Comparison of ENCODE assay signal across 21 cellular contexts in genomic region chr5:68873198-68873597, GRCh38.
DNase-seq lines count a peak whose midpoint lies in the region; TF ChIP-seq lines count a peak whose summit lies in the region.
"Had no signal": no experiment of that assay in that cellular context is flagged by ENCODE, and none has a peak within 500 bp of the region (broad histone marks: within the 10 kb centered on the region; RNA-seq: fewer than 3 reads in every experiment).

No MANE protein-coding gene starts in this region.

- H4K91ac ChIP-seq in H9 (ENCODE audit: insufficient read length, low read depth, low read length), result no peak overlapping the region

- H2BK5ac ChIP-seq in mesendoderm (ENCODE audit: low read length) (no peak overlapping the region), H9 (ENCODE audit: insufficient read length, low read length) (no peak overlapping the region)

- H3K23ac ChIP-seq in mesendoderm (ENCODE audit: low read length) (no peak overlapping the region), H9 (ENCODE audit: insufficient read length, low read depth, low read length) (no peak overlapping the region)

- H3K36me3 ChIP-seq in BE2C, result no peaks in the 10 kb centered on the region
- H3K36me3 ChIP-seq in HEK293 (ENCODE audit: control insufficient read depth in 2 of 2, insufficient read depth in 1 of 2, low read length in 2 of 2), result no peaks in the 10 kb centered on the region
- no peaks in the 10 kb centered on the region for H3K36me3 ChIP-seq in mesendoderm (ENCODE audit: control insufficient read depth, insufficient read depth, low read length)
- H3K36me3 ChIP-seq: BLaER1 treated with 17β-estradiol and CSF1 and Interleukin-3, amounts not matched to agents 10 nM and 100 nM had no signal

- H2AFZ ChIP-seq in H9 (ENCODE audit: low read length), result no peak overlapping the region

- H3K27me3 Mint-ChIP-seq in H9 (ENCODE audit: low read depth), result no peaks in the 10 kb centered on the region
- H3K27me3 Mint-ChIP-seq: IgD-negative memory B cell, T-cell had no signal

- no peak overlapping the region for H4K8ac ChIP-seq in mesendoderm (ENCODE audit: low read depth, low read length)
- H4K8ac ChIP-seq in H9 (replicated peaks; ENCODE audit: insufficient read length, low read depth, low read length), result no peak overlapping the region

- H4K20me1 ChIP-seq in H9 (ENCODE audit: control insufficient read depth, insufficient read depth, insufficient read length), result no peaks in the 10 kb centered on the region
- H4K20me1 ChIP-seq: BLaER1 treated with 17β-estradiol and CSF1 and Interleukin-3, amounts not matched to agents 10 nM and 100 nM had no signal

- H2AK5ac ChIP-seq in mesendoderm (ENCODE audit: low read length), result no peak overlapping the region
- no peak overlapping the region for H2AK5ac ChIP-seq in H9 (ENCODE audit: insufficient read length, low read length)

- POLR2A ChIA-PET in HEK293 (lab: Yijun Ruan, JAX), result no interaction called here

- H3K9me3 Mint-ChIP-seq in H9, result peaks cover 0 to 2% of the 10 kb centered on the region in 2 experiments; a peak in 1 of 5 replicates
- H3K9me3 Mint-ChIP-seq: IgD-negative memory B cell, T-cell had no signal

- H3K27me3 ChIP-seq in BE2C (no peaks in the 10 kb centered on the region), mesendoderm (ENCODE audit: insufficient read depth, low read length, poor library complexity) (no peaks in the 10 kb centered on the region), H9 (ENCODE audit: insufficient read depth, low read length) (no peaks in the 10 kb centered on the region)
- H3K27me3 ChIP-seq: BLaER1 treated with 17β-estradiol and CSF1 and Interleukin-3, amounts not matched to agents 10 nM and 100 nM had no signal

- peaks cover 13 to 16% of the 10 kb centered on the region in 2 experiments for H3K4me1 Mint-ChIP-seq in H9
- H3K4me1 Mint-ChIP-seq: IgD-negative memory B cell had no signal

- no peak overlapping the region for H3T11ph ChIP-seq in H9 (ENCODE audit: low read length)

- H3K36me3 Mint-ChIP-seq in H9 (ENCODE audit: insufficient read depth in 1 of 3, low read depth in 3 of 3), result no peaks in the 10 kb centered on the region
- H3K36me3 Mint-ChIP-seq: CD4-positive, alpha-beta memory T cell; IgD-negative memory B cell; T-cell had no signal

- H3K18ac ChIP-seq in mesendoderm (ENCODE audit: low read length), result no peak overlapping the region
- H3K18ac ChIP-seq in H9 (ENCODE audit: insufficient read length, low read depth, low read length), result no peak overlapping the region

- TF ChIP-seq CTCF in BE2C (IDR thresholded peaks at IDR 0.05; ENCODE audit: low read depth, low read length), result no peak
- TF ChIP-seq CTCF in HEK293 (tag by site-specific recombination; IDR thresholded peaks at IDR 0.05), result no peak
- TF ChIP-seq CTCF in H9 (conservative IDR thresholded peaks at IDR 0.05), result no peak

- no peak overlapping the region for H3K27ac Mint-ChIP-seq in H9
- H3K27ac Mint-ChIP-seq: CD4-positive, alpha-beta memory T cell; IgD-negative memory B cell; T-cell had no signal

- no peak overlapping the region for H3K27ac ChIP-seq in HEK293 (ENCODE audit: extremely low read depth, low read depth, low read length)
- H3K27ac ChIP-seq in mesendoderm (ENCODE audit: low read depth, low read length), result no peak overlapping the region
- H3K27ac ChIP-seq in H9 (ENCODE audit: insufficient read length, low read depth, low read length), result no peak overlapping the region
- H3K27ac ChIP-seq: BLaER1 treated with 17β-estradiol and CSF1 and Interleukin-3, amounts not matched to agents 10 nM and 100 nM had no signal

- no peaks in the 10 kb centered on the region for H3K79me2 ChIP-seq in mesendoderm (ENCODE audit: control insufficient read depth, insufficient read depth, low read length)
- H3K79me2 ChIP-seq in H9 (ENCODE audit: insufficient read depth, low read length), result no peaks in the 10 kb centered on the region

- H3K9ac ChIP-seq in mesendoderm (ENCODE audit: low read length), result no peak overlapping the region
- H3K9ac ChIP-seq in H9 (ENCODE audit: extremely low read depth, insufficient read length, low read length), result no peak overlapping the region
- H3K9ac ChIP-seq: BLaER1 treated with 17β-estradiol and CSF1 and Interleukin-3, amounts not matched to agents 10 nM and 100 nM had no signal

- no peak overlapping the region for H3K14ac ChIP-seq in H9 (ENCODE audit: insufficient read depth, low read length)

- H3K79me1 ChIP-seq in mesendoderm (ENCODE audit: low read length) (no peaks in the 10 kb centered on the region), H9 (ENCODE audit: insufficient read depth, low read depth, low read length, poor library complexity, severe bottlenecking) (no peaks in the 10 kb centered on the region)

- no peak overlapping the region for H2BK20ac ChIP-seq in H9 (ENCODE audit: low read depth, low read length, poor library complexity, severe bottlenecking)

- no peaks in the 10 kb centered on the region for H3K23me2 ChIP-seq in H9 (ENCODE audit: insufficient read length, low read depth, low read length, poor library complexity, severe bottlenecking)

- no peak overlapping the region for H3K4me3 Mint-ChIP-seq in H9
- H3K4me3 Mint-ChIP-seq: CD4-positive, alpha-beta memory T cell; IgD-negative memory B cell; T-cell had no signal

- H2BK12ac ChIP-seq in H9 (ENCODE audit: insufficient read length, low read depth, low read length), result no peak overlapping the region

- no peak overlapping the region for H4K5ac ChIP-seq in mesendoderm (ENCODE audit: low read length)
- H4K5ac ChIP-seq in H9 (ENCODE audit: insufficient read length, low read depth, low read length), result no peak overlapping the region

- DNase-seq in BE2C (peak; percentile 81), SHP77 treated with DMSO at 0.1 percent for 48 hours (lab: John Stamatoyannopoulos, UW) (peak; percentile 14), mesendoderm (peak; percentile 7), anterior cingulate cortex (lab: John Stamatoyannopoulos, UW) (no peak), NCI-H510A treated with DMSO at 0.1 percent for 48 hours (lab: John Stamatoyannopoulos, UW) (no peak), H9 (no peak)
- DNase-seq: ACHN; Caco-2; CD4-positive, alpha-beta memory T cell; DMS53; EL; GF-D8; GOT3; MV-4-11; NCI-H1105 treated with DMSO at 0.1 percent for 48 hours; NCI-H187; OCI-M1; T-cell had no signal

- H2BK120ac ChIP-seq in mesendoderm (ENCODE audit: low read depth, low read length), result no peak overlapping the region
- H2BK120ac ChIP-seq in H9 (ENCODE audit: low read depth, low read length, poor library complexity, severe bottlenecking), result no peak overlapping the region

- CTCF ChIA-PET in HEK293 (lab: Yijun Ruan, JAX), result interaction anchor here (0.5 to 0.6 kb wide), 2 partner anchors 134 to 1120 kb away, joined by 3 to 7 read pairs; no protein-coding TSS in a partner anchor

- H3K4ac ChIP-seq in mesendoderm (ENCODE audit: low read depth, low read length) (no peak overlapping the region), H9 (ENCODE audit: low read depth, low read length) (no peak overlapping the region)

- no peak overlapping the region for H3K4me2 ChIP-seq in mesendoderm (ENCODE audit: low read length)
- H3K4me2 ChIP-seq in H9 (ENCODE audit: insufficient read depth, insufficient read length, low read length), result no peak overlapping the region
- H3K4me2 ChIP-seq: BLaER1 treated with 17β-estradiol and CSF1 and Interleukin-3, amounts not matched to agents 10 nM and 100 nM had no signal

- no CpG with 5 or more reads among the region's 4 CpGs for WGBS in mesendoderm (ENCODE audit: extremely low coverage, insufficient coverage, low lambda C conversion rate)
- no CpG with 5 or more reads among the region's 4 CpGs for WGBS in H9 (ENCODE audit: extremely low coverage, insufficient read length, low lambda C conversion rate)

- H3K4me3 ChIP-seq in BE2C (ENCODE audit: low read depth, low read length) (no peak overlapping the region), HEK293 (ENCODE audit: low read depth, low read length) (no peak overlapping the region), mesendoderm (ENCODE audit: low read length) (no peak overlapping the region)
- H3K4me3 ChIP-seq: BLaER1 treated with 17β-estradiol and CSF1 and Interleukin-3, amounts not matched to agents 10 nM and 100 nM had no signal

- H3K4me1 ChIP-seq in BE2C (peaks cover 11% of the 10 kb centered on the region), HEK293 (ENCODE audit: control insufficient read depth, insufficient read depth, low read length) (peaks cover 2% of the 10 kb centered on the region; the same call in 1 of the 2 replicates), mesendoderm (ENCODE audit: control insufficient read depth, low read depth, low read length) (no peaks in the 10 kb centered on the region), H9 (ENCODE audit: insufficient read depth, low read length) (no peaks in the 10 kb centered on the region)
- H3K4me1 ChIP-seq: BLaER1 treated with 17β-estradiol and CSF1 and Interleukin-3, amounts not matched to agents 10 nM and 100 nM; Caco-2 had no signal

- H2BK15ac ChIP-seq in mesendoderm (replicated peaks; ENCODE audit: low read depth) (no peak overlapping the region), H9 (ENCODE audit: low read depth, low read length) (no peak overlapping the region)

- H3K9me3 ChIP-seq in BE2C, result no peaks in the 10 kb centered on the region
- no peaks in the 10 kb centered on the region for H3K9me3 ChIP-seq in HEK293 (ENCODE audit: control insufficient read depth, insufficient read depth, low read depth, low read length)
- H3K9me3 ChIP-seq in H9 (ENCODE audit: control insufficient read depth, low read depth, low read length), result no peaks in the 10 kb centered on the region
- H3K9me3 ChIP-seq: BLaER1 treated with 17β-estradiol and CSF1 and Interleukin-3, amounts not matched to agents 10 nM and 100 nM; Caco-2 had no signal

- H3K56ac ChIP-seq in mesendoderm (ENCODE audit: low read length), result no peak overlapping the region
- no peak overlapping the region for H3K56ac ChIP-seq in H9 (ENCODE audit: insufficient read length, low read depth, low read length)

TF ChIP-seq in HEK293, 187 proteins besides CTCF, POLR2A, EP300 and RAD21 (continues in another document):
- TF ChIP-seq ATF2 (tag by site-specific recombination; IDR thresholded peaks at IDR 0.05; ENCODE audit: low read depth) (peak; percentile 82), ZNF544 (tag by site-specific recombination; IDR thresholded peaks at IDR 0.05) (no peak)

Comparison
In these comparisons a context has a peak if more than half of its experiments do, and no peak if none do; other contexts are left out.
1. DNase-seq: peak in BE2C (single experiment), SHP77 treated with DMSO at 0.1 percent for 48 hours (single experiment) and mesendoderm (single experiment); none in anterior cingulate cortex (0 of 58), NCI-H510A treated with DMSO at 0.1 percent for 48 hours (single experiment) and H9 (single experiment).